Comparison of ENCODE assay signal across 32 cellular contexts in the genomic region with DNA sequence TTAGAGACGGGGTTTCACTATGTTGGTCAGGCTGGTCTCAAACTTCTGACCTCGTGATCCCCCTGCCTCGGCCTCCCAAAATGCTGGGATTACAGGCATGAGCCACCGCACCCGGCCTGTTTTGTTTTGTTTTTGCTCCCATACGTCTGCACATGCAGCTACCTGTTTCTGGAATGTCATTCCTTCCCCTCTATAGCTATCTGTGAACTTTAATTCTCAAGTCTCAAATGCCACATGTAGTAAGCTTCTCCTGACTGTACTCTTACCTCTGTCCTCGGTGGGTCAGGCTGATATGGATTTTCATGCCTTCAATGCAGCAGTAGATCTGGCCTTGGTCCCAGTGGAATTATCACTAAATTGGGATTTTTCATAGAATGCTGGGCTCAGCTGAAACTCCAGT.
"Had no signal": no experiment of that assay in that cellular context is flagged by ENCODE, and none has a peak within 500 bp of the region (broad histone marks: within the 10 kb centered on the region; RNA-seq: fewer than 3 reads in every experiment).

No MANE protein-coding gene starts in this region.

- FAIRE-seq: pancreas had no signal

- H3K4me1 Mint-ChIP-seq: activated CD4-positive, alpha-beta T cell treated with anti-CD3 and anti-CD28 coated beads, Interleukin-2, amount 10 ng/mL, durations not matched to agents 7 days and 5 days; activated naive CD8-positive, alpha-beta T cell treated with anti-CD3 and anti-CD28 coated beads for 36 hours; naive thymus-derived CD4-positive, alpha-beta T cell had no signal

- H3K4me3 ChIP-seq: adrenal gland, body of pancreas, cardiac muscle cell, colonic mucosa, dorsolateral prefrontal cortex, esophagus muscularis mucosa, left ventricle myocardium inferior, pancreas, psoas muscle, sigmoid colon, smooth muscle cell, tibial nerve, vagina had no signal

- H3K27me3 Mint-ChIP-seq: activated naive CD8-positive, alpha-beta T cell treated with anti-CD3 and anti-CD28 coated beads for 36 hours; stimulated activated naive B cell treated with anti-CD40 and anti-IgM and Interleukin-4, amounts not matched to agents 10 μg/mL and 1 μg/mL and 100 μg/mL, for 72 hours had no signal

- H3K27me3 ChIP-seq: adrenal gland, body of pancreas, cardiac muscle cell, colonic mucosa, dorsolateral prefrontal cortex, esophagus muscularis mucosa, pancreas, sigmoid colon, tibial nerve, vagina had no signal

- DNase-seq: activated CD4-positive, alpha-beta T cell treated with anti-CD3 and anti-CD28 coated beads for 1 hour; activated CD4-positive, alpha-beta T cell treated with anti-CD3 and anti-CD28 coated beads, Interleukin-2, amount 10 ng/mL, durations not matched to agents 7 days and 5 days; activated CD8-positive, alpha-beta T cell treated with anti-CD3 and anti-CD28 coated beads, Interleukin-2, amount 10 ng/mL, durations not matched to agents 7 days and 5 days; activated effector memory CD4-positive, alpha-beta T cell treated with anti-CD3 and anti-CD28 coated beads, Interleukin-2, amount 50 U/mL, for 16 hours; activated naive CD4-positive, alpha-beta T cell treated with anti-CD3 and anti-CD28 coated beads for 36 hours; activated naive CD8-positive, alpha-beta T cell treated with anti-CD3 and anti-CD28 coated beads for 36 hours; adrenal gland; aorta; body of pancreas; cerebellar nuclear complex; colonic mucosa; dorsolateral prefrontal cortex; effector memory CD8-positive, alpha-beta T cell; foreskin melanocyte; left ventricle myocardium inferior; midbrain; naive thymus-derived CD4-positive, alpha-beta T cell; pancreas; psoas muscle; sigmoid colon; stimulated activated CD4-positive, alpha-beta T cell treated with anti-CD3 and anti-CD28 coated beads, Interleukin-1b, Interleukin-23, amount 100 ng/mL, for 48 hours; stimulated activated CD4-positive, alpha-beta T cell treated with anti-CD3 and anti-CD28 coated beads, Interleukin-4, amount 100 ng/mL, for 4 hours; stimulated activated CD8-positive, alpha-beta memory T cell treated with anti-CD3 and anti-CD28 coated beads, Interleukin-4, amount 100 ng/mL, for 48 hours; stimulated activated naive B cell treated with anti-CD40 and anti-IgM and Interleukin-4, amounts not matched to agents 10 μg/mL and 1 μg/mL and 100 μg/mL, for 72 hours; T-helper 2 cell had no signal

- H3K9me3 Mint-ChIP-seq: effector memory CD8-positive, alpha-beta T cell had no signal

- H3K36me3 ChIP-seq: adrenal gland, cardiac muscle cell, colonic mucosa, esophagus muscularis mucosa, left ventricle myocardium inferior, pancreas, sigmoid colon, tibial nerve, vagina had no signal

- H3K4me3 Mint-ChIP-seq: activated CD4-positive, alpha-beta T cell treated with anti-CD3 and anti-CD28 coated beads, Interleukin-2, amount 10 ng/mL, durations not matched to agents 7 days and 5 days; activated CD8-positive, alpha-beta T cell treated with anti-CD3 and anti-CD28 coated beads, Interleukin-2, amount 10 ng/mL, durations not matched to agents 7 days and 5 days; activated naive CD4-positive, alpha-beta T cell treated with anti-CD3 and anti-CD28 coated beads for 36 hours; activated naive CD8-positive, alpha-beta T cell treated with anti-CD3 and anti-CD28 coated beads for 36 hours; activated T-helper 1 cell treated with anti-CD3 and anti-CD28 coated beads, Interleukin-12 subunit alpha, Interleukin-12 subunit beta, Interleukin-2, Interleukin-4 antibody, amounts not matched to agents 30 ng/mL and 10 ng/mL and 1 ng/mL, durations not matched to agents 14 hours and 24 hours and 36 hours; effector memory CD8-positive, alpha-beta T cell; naive thymus-derived CD4-positive, alpha-beta T cell; stimulated activated naive B cell treated with anti-CD40 and anti-IgM and Interleukin-4, amounts not matched to agents 10 μg/mL and 1 μg/mL and 100 μg/mL, for 72 hours; WTC11 had no signal

- H3K27ac Mint-ChIP-seq: activated CD4-positive, alpha-beta T cell treated with anti-CD3 and anti-CD28 coated beads, Interleukin-2, amount 10 ng/mL, durations not matched to agents 7 days and 5 days; activated CD8-positive, alpha-beta T cell treated with anti-CD3 and anti-CD28 coated beads, Interleukin-2, amount 10 ng/mL, durations not matched to agents 7 days and 5 days; activated naive CD4-positive, alpha-beta T cell treated with anti-CD3 and anti-CD28 coated beads for 36 hours; activated naive CD8-positive, alpha-beta T cell treated with anti-CD3 and anti-CD28 coated beads for 36 hours; activated T-helper 1 cell treated with anti-CD3 and anti-CD28 coated beads, Interleukin-12 subunit alpha, Interleukin-12 subunit beta, Interleukin-2, Interleukin-4 antibody, amounts not matched to agents 30 ng/mL and 10 ng/mL and 1 ng/mL, durations not matched to agents 14 hours and 24 hours and 36 hours; effector memory CD8-positive, alpha-beta T cell; naive thymus-derived CD4-positive, alpha-beta T cell; stimulated activated naive B cell treated with anti-CD40 and anti-IgM and Interleukin-4, amounts not matched to agents 10 μg/mL and 1 μg/mL and 100 μg/mL, for 72 hours; WTC11 had no signal

- H3K27ac ChIP-seq: adrenal gland, body of pancreas, colonic mucosa, dorsolateral prefrontal cortex, esophagus muscularis mucosa, left ventricle myocardium inferior, pancreas, psoas muscle, sigmoid colon, tibial nerve, vagina had no signal

- H3K9me3 ChIP-seq: adrenal gland, colonic mucosa, esophagus muscularis mucosa, pancreas, psoas muscle, sigmoid colon, vagina had no signal

- H3K4me1 ChIP-seq: adrenal gland, body of pancreas, colonic mucosa, esophagus muscularis mucosa, left ventricle myocardium inferior, pancreas, psoas muscle, sigmoid colon, vagina had no signal
